ENCODE assay signal across 16 cellular contexts in the genomic region with DNA sequence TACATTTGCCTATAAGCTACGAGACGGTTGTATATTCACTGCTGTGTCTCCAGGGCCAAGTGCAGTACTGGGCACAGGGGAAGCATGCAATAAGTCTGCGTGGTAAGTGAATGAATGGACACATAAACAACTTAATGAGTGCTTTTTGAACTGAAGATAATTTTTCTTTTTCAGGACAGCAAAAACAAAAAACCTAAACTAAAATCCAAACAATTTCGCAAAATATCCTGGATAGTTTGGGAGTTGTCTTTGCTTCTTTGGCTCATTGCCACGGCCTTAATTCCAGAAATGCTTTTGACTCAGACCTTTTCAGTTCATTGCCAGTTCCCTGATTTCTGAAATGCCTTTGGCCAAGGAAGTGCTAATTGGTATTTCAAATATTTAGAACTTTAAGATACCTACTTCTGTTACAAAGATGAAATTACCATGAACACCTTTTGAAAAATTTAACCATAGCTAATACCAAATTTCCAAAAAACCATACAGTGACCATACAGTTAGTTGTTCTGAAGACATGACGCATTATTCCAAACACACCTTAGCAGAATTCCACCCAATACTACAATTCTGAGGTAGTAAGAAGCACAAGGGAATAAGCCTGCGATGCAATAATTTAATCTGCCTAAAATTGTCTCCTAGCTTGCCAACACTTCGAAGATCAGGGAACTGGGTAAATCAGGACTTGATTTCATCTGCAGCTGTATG. TPM values are rescaled to one million over a fixed set of nuclear protein-coding genes. Genes with fewer than 3 reads are reported as not detected.
DNase-seq lines count a peak whose midpoint lies in the region; ATAC-seq and TF ChIP-seq lines count a peak whose summit lies in the region.
"Had no signal": no experiment of that assay in that cellular context is flagged by ENCODE, and none has a peak within 500 bp of the region (broad histone marks: within the 10 kb centered on the region; RNA-seq: fewer than 3 reads in every experiment).

No MANE protein-coding gene starts in this region.

- no peak overlapping the region for H3K4me3 ChIP-seq in SJSA1
- H3K4me3 ChIP-seq in fibroblast of the aortic adventitia (ENCODE audit: low read depth, low read length) = no peak overlapping the region
- H3K4me3 ChIP-seq: cardiac muscle cell had no signal

- no peaks in the 10 kb centered on the region for H3K9me3 ChIP-seq in SJSA1 (replicated peaks)

- no peak for ATAC-seq in activated CD4-positive, CD25-positive, alpha-beta regulatory T cell treated with anti-CD3 and anti-CD28 coated beads, Interleukin-2, amount 50 U/mL, for 24 hours
- no peak for ATAC-seq in esophagus mucosa
- ATAC-seq: activated T-cell treated with anti-CD3 and anti-CD28 coated beads, Interleukin-2, amount 50 U/mL, for 72 hours; left colon had no signal

- H3K27me3 ChIP-seq in SJSA1 (replicated peaks) = no peaks in the 10 kb centered on the region
- H3K27me3 ChIP-seq: cardiac muscle cell had no signal

- peak; percentile 24 for DNase-seq in GM04503 (ENCODE audit: low read depth)
- DNase-seq in SJSA1 (ENCODE audit: low read depth in 1 of 2, low spot score in 2 of 2) = peak; percentile 50 to 62
- DNase-seq in fibroblast of the aortic adventitia (ENCODE audit: low read depth) = peak; percentile 70
- DNase-seq in renal cortical epithelial cell (ENCODE audit: low read depth) = peak; percentile 83
- no peak for DNase-seq in germinal center (ENCODE audit: low spot score)
- no peak for DNase-seq in iPS-NIHi7 (ENCODE audit: extremely low spot score)
- DNase-seq: activated B cell treated with CpG ODN at 0.5 μM for 24 hours; activated T-cell treated with anti-CD3 and anti-CD28 coated beads, Interleukin-2, amount 50 U/mL, for 72 hours; CD4-positive, alpha-beta memory T cell; left colon; NCI-H526 treated with DMSO at 0.1 percent for 48 hours; occipital lobe; stimulated activated CD4-positive, alpha-beta T cell treated with anti-CD3 and anti-CD28 coated beads, Interleukin-4, amount 100 ng/mL, for 1 hour had no signal

- H3K36me3 ChIP-seq in SJSA1 = no peaks in the 10 kb centered on the region
- H3K36me3 ChIP-seq: cardiac muscle cell had no signal

- no peak for TF ChIP-seq CTCF in fibroblast of the aortic adventitia (IDR thresholded peaks at IDR 0.05; ENCODE audit: insufficient read depth, low read length)

- peaks cover 35% of the 10 kb centered on the region for H3K4me1 ChIP-seq in SJSA1 (replicated peaks)

- peak overlapping the region; percentile 51 for H3K27ac ChIP-seq in SJSA1
- H3K27ac ChIP-seq: cardiac muscle cell had no signal

RNA-seq across cellular contexts. Expression of a gene that starts 42.8 kb away (rescaled TPM):
- total RNA-seq in SJSA1 (2014; rRNA removed; shearing (Covaris generic)) = 3.2 and 4.0 TPM in 2 replicates
- total RNA-seq in fibroblast of the aortic adventitia (ENCODE audit: low replicate concordance) = 1.7 and 3.8 TPM in 2 replicates
- total RNA-seq in renal cortical epithelial cell = 0.15 and 0.35 TPM in 2 replicates
- total RNA-seq in esophagus mucosa = 1.9 TPM
- total RNA-seq: activated B cell treated with CpG ODN at 0.5 μM for 24 hours; activated T-cell treated with anti-CD3 and anti-CD28 coated beads, Interleukin-2, amount 50 U/mL, for 72 hours; CD4-positive, alpha-beta memory T cell had no signal

Comparison
In these comparisons a context has a peak if more than half of its experiments do, and no peak if none do; other contexts are left out.
1. DNase-seq: peak in GM04503 (single experiment), SJSA1 (2 of 2), fibroblast of the aortic adventitia (single experiment) and renal cortical epithelial cell (single experiment); none in germinal center (single experiment) and iPS-NIHi7 (single experiment).